In the genomic region with DNA sequence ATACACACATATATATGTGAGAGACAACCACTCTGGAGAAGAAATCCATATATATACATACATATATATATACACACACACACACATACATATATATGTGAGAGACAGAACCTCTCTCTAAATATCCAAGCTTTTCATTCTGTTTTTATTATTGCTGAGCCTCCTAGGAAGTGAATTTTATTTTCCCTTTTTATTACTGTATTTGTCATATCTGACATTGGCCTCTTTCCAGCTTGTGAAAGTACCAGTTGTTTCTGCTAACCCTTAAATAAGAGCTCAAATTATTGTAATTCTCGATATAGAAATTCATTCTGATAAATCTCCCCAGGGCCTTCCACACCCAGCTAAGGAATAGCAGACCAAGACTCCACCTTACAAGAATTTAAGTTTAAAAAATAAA, we compare ENCODE assay signal across 34 cellular contexts.
"Had no signal": no experiment of that assay in that cellular context is flagged by ENCODE, and none has a peak within 500 bp of the region (broad histone marks: within the 10 kb centered on the region; RNA-seq: fewer than 3 reads in every experiment).

No MANE protein-coding gene starts in this region.

- ATAC-seq: activated CD4-positive, alpha-beta T cell treated with anti-CD3 and anti-CD28 coated beads for 36 hours; activated CD4-positive, CD25-positive, alpha-beta regulatory T cell treated with anti-CD3 and anti-CD28 coated beads, Interleukin-2, amount 50 U/mL, for 24 hours; activated CD8-positive, alpha-beta T cell treated with anti-CD3 and anti-CD28 coated beads, Interleukin-2, amount 10 ng/mL, durations not matched to agents 7 days and 5 days; activated naive CD4-positive, alpha-beta T cell treated with anti-CD3 and anti-CD28 coated beads, Interleukin-2, amount 50 U/mL, for 72 hours; body of pancreas; WTC11 had no signal

- H3K27me3 Mint-ChIP-seq: activated CD4-positive, alpha-beta T cell treated with anti-CD3 and anti-CD28 coated beads for 36 hours; activated T-cell treated with anti-CD3 and anti-CD28 coated beads, Interleukin-2, amount 50 U/mL, for 24 hours had no signal

- H3K4me1 Mint-ChIP-seq: activated CD4-positive, alpha-beta T cell treated with anti-CD3 and anti-CD28 coated beads for 36 hours; activated CD4-positive, alpha-beta T cell treated with anti-CD3 and anti-CD28 coated beads, Interleukin-2, amount 10 ng/mL, durations not matched to agents 7 days and 5 days had no signal

- H3K27me3 ChIP-seq: adrenal gland, body of pancreas, breast epithelium, Peyer's patch, SJSA1 had no signal

- DNase-seq: activated CD4-positive, alpha-beta T cell treated with anti-CD3 and anti-CD28 coated beads for 36 hours; activated CD4-positive, alpha-beta T cell treated with anti-CD3 and anti-CD28 coated beads, Interleukin-2, amount 10 ng/mL, durations not matched to agents 7 days and 5 days; activated CD4-positive, alpha-beta T cell treated with anti-CD3 and anti-CD28 coated beads, Interleukin-2, amount 50 U/mL, for 48 hours; activated CD8-positive, alpha-beta T cell treated with anti-CD3 and anti-CD28 coated beads, Interleukin-2, amount 10 ng/mL, durations not matched to agents 7 days and 5 days; activated gamma-delta T cell; activated naive CD4-positive, alpha-beta T cell treated with anti-CD3 and anti-CD28 coated beads for 36 hours; activated T-cell treated with anti-CD3 and anti-CD28 coated beads, Interleukin-2, amount 50 U/mL, for 24 hours; adrenal gland; body of pancreas; Kasumi-1; KG1; NCI-H1092 treated with DMSO at 0.1 percent for 48 hours; NCI-H1417 treated with DMSO at 0.1 percent for 48 hours; NCI-H1930; NCI-H2081 treated with DMSO at 0.1 percent for 48 hours; NCI-H226; NCI-H446 treated with DMSO at 0.1 percent for 48 hours; NCI-H524; NCI-H69; NCI-H82; Peyer's patch; RPMI8226; SHP77 treated with DMSO at 0.1 percent for 48 hours; SK-N-SH had no signal

- H3K9me3 ChIP-seq: adrenal gland, body of pancreas, breast epithelium, SJSA1, SK-N-SH had no signal

- H3K4me3 Mint-ChIP-seq: activated CD4-positive, alpha-beta T cell treated with anti-CD3 and anti-CD28 coated beads for 36 hours; activated CD4-positive, alpha-beta T cell treated with anti-CD3 and anti-CD28 coated beads, Interleukin-2, amount 10 ng/mL, durations not matched to agents 7 days and 5 days; activated CD8-positive, alpha-beta T cell treated with anti-CD3 and anti-CD28 coated beads, Interleukin-2, amount 10 ng/mL, durations not matched to agents 7 days and 5 days; activated naive CD4-positive, alpha-beta T cell treated with anti-CD3 and anti-CD28 coated beads for 36 hours; activated T-cell treated with anti-CD3 and anti-CD28 coated beads, Interleukin-2, amount 50 U/mL, for 24 hours; T-helper 1 cell treated with Interleukin-12 subunit alpha and Interleukin-12 subunit beta and Interleukin-4 antibody, amounts not matched to agents 30 μg/mL and 1 μg/mL, for 36 hours; T-helper 2 cell treated with Interferon-gamma antibody and Interleukin-4, amounts not matched to agents 5 μg/mL and 100 μg/mL, for 36 hours; WTC11 had no signal

- FAIRE-seq: astrocyte, TTC549 had no signal

- H3K27ac ChIP-seq: breast epithelium, Peyer's patch, SJSA1 had no signal

- H3K27ac Mint-ChIP-seq: activated CD4-positive, alpha-beta T cell treated with anti-CD3 and anti-CD28 coated beads for 36 hours; activated CD4-positive, alpha-beta T cell treated with anti-CD3 and anti-CD28 coated beads, Interleukin-2, amount 10 ng/mL, durations not matched to agents 7 days and 5 days; activated CD8-positive, alpha-beta T cell treated with anti-CD3 and anti-CD28 coated beads, Interleukin-2, amount 10 ng/mL, durations not matched to agents 7 days and 5 days; activated naive CD4-positive, alpha-beta T cell treated with anti-CD3 and anti-CD28 coated beads for 36 hours; activated naive CD4-positive, alpha-beta T cell treated with anti-CD3 and anti-CD28 coated beads, Interleukin-2, amount 50 U/mL, for 72 hours; activated T-cell treated with anti-CD3 and anti-CD28 coated beads, Interleukin-2, amount 50 U/mL, for 24 hours; activated T-helper 2 cell treated with anti-CD3 and anti-CD28 coated beads, Interferon-gamma antibody, Interleukin-2, Interleukin-4, amounts not matched to agents 10 μg/mL and 5 μg/mL and 100 μg/mL, durations not matched to agents 14 hours and 24 hours and 36 hours; T-helper 1 cell treated with Interleukin-12 subunit alpha and Interleukin-12 subunit beta and Interleukin-4 antibody, amounts not matched to agents 30 μg/mL and 1 μg/mL, for 36 hours; T-helper 2 cell treated with Interferon-gamma antibody and Interleukin-4, amounts not matched to agents 5 μg/mL and 100 μg/mL, for 36 hours; WTC11 had no signal

- H3K4me3 ChIP-seq: adrenal gland, body of pancreas, breast epithelium, Peyer's patch, SJSA1 had no signal

- H3K36me3 ChIP-seq: adrenal gland, breast epithelium, Peyer's patch, SJSA1 had no signal
